6 cellular contexts compared by ENCODE assay signal in the genomic region with DNA sequence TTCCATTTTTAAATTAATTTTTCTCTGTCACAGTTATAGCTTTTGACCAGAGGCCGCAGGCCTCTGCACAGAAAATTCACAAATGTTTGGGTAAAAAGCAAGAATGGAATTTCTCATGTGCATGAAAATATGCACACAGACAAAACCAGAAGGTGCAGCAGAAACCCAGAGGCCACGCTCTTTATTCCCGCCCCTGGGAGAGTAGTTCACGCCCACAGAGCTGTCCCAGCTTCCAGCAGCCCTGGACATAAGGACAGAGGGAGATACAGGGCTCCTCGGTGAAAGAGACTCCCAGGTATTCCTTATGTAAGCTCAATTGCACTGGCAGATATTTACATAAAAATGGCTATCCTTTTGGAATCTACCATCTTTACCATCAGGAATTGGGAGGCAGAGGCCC.
"Had no signal": no experiment of that assay in that cellular context is flagged by ENCODE, and none has a peak within 500 bp of the region (broad histone marks: within the 10 kb centered on the region; RNA-seq: fewer than 3 reads in every experiment).

No MANE protein-coding gene starts in this region.

- H3K36me3 ChIP-seq: HAP-1 had no signal

- H3K9me3 Mint-ChIP-seq: HFFc6 had no signal

- H3K4me3 ChIP-seq: HAP-1, K562 had no signal

- H3K4me1 ChIP-seq: HAP-1 had no signal

- H3K27ac Mint-ChIP-seq: HFFc6 had no signal

- DNase-seq: GOT3, HFFc6, IMR-90 had no signal

- H3K4me3 Mint-ChIP-seq: HFFc6 had no signal

- ATAC-seq: HCT116, K562 had no signal

- H3K9me3 ChIP-seq: HAP-1 had no signal
